Comparison of ENCODE assay signal across 15 cellular contexts in genomic region chr17:27551701-27552466, GRCh38.
DNase-seq lines count a peak whose midpoint lies in the region; ATAC-seq and TF ChIP-seq lines count a peak whose summit lies in the region.
"Had no signal": no experiment of that assay in that cellular context is flagged by ENCODE, and none has a peak within 500 bp of the region (broad histone marks: within the 10 kb centered on the region; RNA-seq: fewer than 3 reads in every experiment).

No MANE protein-coding gene starts in this region.

- DNase-seq in activated CD4-positive, alpha-beta T cell treated with anti-CD3 and anti-CD28 coated beads for 36 hours, result no peak
- no peak for DNase-seq in activated CD4-positive, alpha-beta T cell treated with anti-CD3 and anti-CD28 coated beads, Interleukin-2, amount 50 U/mL, for 48 hours
- peak in 2 of 3 donors; percentile 66 to 81 for DNase-seq in Peyer's patch
- no peak for DNase-seq in glutamatergic neuron
- no peak for DNase-seq in HPDE6-E6E7 (ENCODE audit: extremely low spot score)
- no peak for DNase-seq in immature natural killer cell
- no peak for DNase-seq in DMS79 (lab: John Stamatoyannopoulos, UW)
- DNase-seq: activated B cell treated with CpG ODN at 0.5 μM for 24 hours; GDM1; NCI-H1417 treated with DMSO at 0.1 percent for 48 hours; stimulated activated CD4-positive, alpha-beta T cell treated with anti-CD3 and anti-CD28 coated beads, Interleukin-15, amount 100 ng/mL, for 24 hours had no signal

- peak; percentile 65 for ATAC-seq in activated CD4-positive, alpha-beta T cell treated with anti-CD3 and anti-CD28 coated beads for 36 hours

- no peaks in the 10 kb centered on the region for H3K27me3 Mint-ChIP-seq in activated CD4-positive, alpha-beta T cell treated with anti-CD3 and anti-CD28 coated beads for 36 hours
- peaks cover 4% of the 10 kb centered on the region for H3K27me3 Mint-ChIP-seq in glutamatergic neuron (ENCODE audit: unreplicated experiment)
- H3K27me3 Mint-ChIP-seq in immature natural killer cell (ENCODE audit: low read depth in 3 of 3), result peaks cover 0 to 4% (median 0%) of the 10 kb centered on the region in 3 donors
- H3K27me3 Mint-ChIP-seq: activated B cell treated with CpG ODN at 0.5 μM for 24 hours; activated naive CD4-positive, alpha-beta T cell treated with anti-CD3 and anti-CD28 coated beads, Interleukin-2, amount 50 U/mL, for 24 hours had no signal

- H3K9me3 Mint-ChIP-seq in activated CD4-positive, alpha-beta T cell treated with anti-CD3 and anti-CD28 coated beads for 36 hours (ENCODE audit: low read depth), result no peaks in the 10 kb centered on the region
- H3K9me3 Mint-ChIP-seq in glutamatergic neuron (ENCODE audit: unreplicated experiment) (no peaks in the 10 kb centered on the region), immature natural killer cell (peaks cover 0 to 1% (median 0%) of the 10 kb centered on the region in 6 donors)
- H3K9me3 Mint-ChIP-seq: activated B cell treated with CpG ODN at 0.5 μM for 24 hours; activated naive CD4-positive, alpha-beta T cell treated with anti-CD3 and anti-CD28 coated beads, Interleukin-2, amount 50 U/mL, for 24 hours; HFFc6; nephron had no signal

- POLR2A ChIA-PET in activated CD4-positive, alpha-beta T cell treated with anti-CD3 and anti-CD28 coated beads for 36 hours (lab: Charles Lee), result no interaction called here

- no peaks in the 10 kb centered on the region for H3K9me3 ChIP-seq in Peyer's patch
- H3K9me3 ChIP-seq in subcutaneous abdominal adipose tissue (ENCODE audit: control insufficient read depth in 5 of 5, low read length in 5 of 5), result no peaks in the 10 kb centered on the region

- H3K27ac ChIP-seq in Peyer's patch, result peak overlapping the region in 3 of 4 donors; percentile 31 to 83 (median 63)
- peak overlapping the region; percentile 86 for H3K27ac ChIP-seq in subcutaneous abdominal adipose tissue (ENCODE audit: low read depth, low read length)

- TF ChIP-seq CTCF in Peyer's patch (IDR thresholded peaks at IDR 0.05) (peak in 1 of 6 experiments; percentile 14), glutamatergic neuron (IDR thresholded peaks at IDR 0.05; ENCODE audit: partially characterized antibody, unreplicated experiment) (no peak)

- intact Hi-C loops in activated CD4-positive, alpha-beta T cell treated with anti-CD3 and anti-CD28 coated beads for 36 hours (cut with DNase I, micrococcal nuclease), result no loop called here

- peak; percentile 21 to 41 for TF ChIP-seq POLR2A in Peyer's patch (IDR thresholded peaks at IDR 0.05)

- H3K4me3 ChIP-seq in Peyer's patch (peak overlapping the region in 3 of 4 donors; percentile 6 to 44 (median 36)), subcutaneous abdominal adipose tissue (ENCODE audit: low read depth in 1 of 5, low read length in 5 of 5) (no peak overlapping the region)

- H3K4me1 ChIP-seq in Peyer's patch (peaks cover 0 to 11% (median 3%) of the 10 kb centered on the region in 4 donors), subcutaneous abdominal adipose tissue (ENCODE audit: control insufficient read depth in 5 of 5, insufficient read depth in 5 of 5, low read length in 5 of 5) (peaks cover 10 to 76% (median 63%) of the 10 kb centered on the region in 5 donors)

- H3K36me3 ChIP-seq in Peyer's patch (no peaks in the 10 kb centered on the region), subcutaneous abdominal adipose tissue (ENCODE audit: control insufficient read depth in 5 of 5, insufficient read depth in 5 of 5, low read length in 5 of 5) (no peaks in the 10 kb centered on the region)

- no peak overlapping the region for H3K4me3 Mint-ChIP-seq in activated CD4-positive, alpha-beta T cell treated with anti-CD3 and anti-CD28 coated beads for 36 hours
- H3K4me3 Mint-ChIP-seq in glutamatergic neuron (ENCODE audit: unreplicated experiment) (peak overlapping the region; percentile 13), immature natural killer cell (no peak overlapping the region)
- H3K4me3 Mint-ChIP-seq: activated B cell treated with CpG ODN at 0.5 μM for 24 hours; activated naive CD4-positive, alpha-beta T cell treated with anti-CD3 and anti-CD28 coated beads, Interleukin-2, amount 50 U/mL, for 24 hours; HFFc6; nephron had no signal

- H3K36me3 Mint-ChIP-seq in activated CD4-positive, alpha-beta T cell treated with anti-CD3 and anti-CD28 coated beads for 36 hours (ENCODE audit: low read depth), result peaks cover 35% of the 10 kb centered on the region
- H3K36me3 Mint-ChIP-seq in glutamatergic neuron (ENCODE audit: unreplicated experiment), result peaks cover 5% of the 10 kb centered on the region
- H3K36me3 Mint-ChIP-seq in immature natural killer cell, result peaks cover 3 to 20% (median 10%) of the 10 kb centered on the region in 3 donors

- H3K4me1 Mint-ChIP-seq in activated CD4-positive, alpha-beta T cell treated with anti-CD3 and anti-CD28 coated beads for 36 hours, result peaks cover 32% of the 10 kb centered on the region
- H3K4me1 Mint-ChIP-seq in glutamatergic neuron (ENCODE audit: low read depth, unreplicated experiment) (peaks cover 35% of the 10 kb centered on the region), immature natural killer cell (peaks cover 18% of the 10 kb centered on the region in 2 donors)

- H3K9ac ChIP-seq in subcutaneous abdominal adipose tissue (ENCODE audit: low read length in 5 of 5), result no peak overlapping the region

- no peaks in the 10 kb centered on the region for H3K27me3 ChIP-seq in Peyer's patch
- no peaks in the 10 kb centered on the region for H3K27me3 ChIP-seq in subcutaneous abdominal adipose tissue (ENCODE audit: control insufficient read depth in 5 of 5, insufficient read depth in 4 of 5, low read length in 5 of 5)

- H3K27ac Mint-ChIP-seq in activated CD4-positive, alpha-beta T cell treated with anti-CD3 and anti-CD28 coated beads for 36 hours, result no peak overlapping the region
- H3K27ac Mint-ChIP-seq in glutamatergic neuron (ENCODE audit: unreplicated experiment) (peak overlapping the region; percentile 56), immature natural killer cell (peak overlapping the region in 2 of 6 donors; percentile 30 to 46)
- H3K27ac Mint-ChIP-seq: activated B cell treated with CpG ODN at 0.5 μM for 24 hours; activated naive CD4-positive, alpha-beta T cell treated with anti-CD3 and anti-CD28 coated beads, Interleukin-2, amount 50 U/mL, for 24 hours; HFFc6 had no signal

- CTCF ChIA-PET in activated CD4-positive, alpha-beta T cell treated with anti-CD3 and anti-CD28 coated beads for 36 hours (lab: Charles Lee), result no interaction called here

Comparison
In these comparisons a context has a peak if more than half of its experiments do, and no peak if none do; other contexts are left out.
1. DNase-seq: peak in Peyer's patch (2 of 3); none in activated CD4-positive, alpha-beta T cell treated with anti-CD3 and anti-CD28 coated beads for 36 hours (single experiment), activated CD4-positive, alpha-beta T cell treated with anti-CD3 and anti-CD28 coated beads, Interleukin-2, amount 50 U/mL, for 48 hours (0 of 2), glutamatergic neuron (single experiment), HPDE6-E6E7 (single experiment), immature natural killer cell (0 of 3) and DMS79 (single experiment).
2. H3K4me3 ChIP-seq: peak in Peyer's patch (3 of 4); none in subcutaneous abdominal adipose tissue (0 of 5).